In genomic region chr1:203238535-203238934, GRCh38 we compare ENCODE assay signal across 35 cellular contexts. TPM values are rescaled to one million over a fixed set of nuclear protein-coding genes. Genes with fewer than 3 reads are reported as not detected.
"Had no signal": no experiment of that assay in that cellular context is flagged by ENCODE, and none has a peak within 500 bp of the region (broad histone marks: within the 10 kb centered on the region; RNA-seq: fewer than 3 reads in every experiment).

No MANE protein-coding gene starts in this region.

- ATAC-seq: activated CD4-positive, CD25-positive, alpha-beta regulatory T cell treated with anti-CD3 and anti-CD28 coated beads, Interleukin-2, amount 50 U/mL, for 24 hours; activated CD8-positive, alpha-beta T cell treated with anti-CD3 and anti-CD28 coated beads for 36 hours; activated T-cell treated with anti-CD3 and anti-CD28 coated beads, Interleukin-2, amount 50 U/mL, for 4 hours; activated T-helper 17 cell treated with anti-CD3 and anti-CD28 coated beads, Interleukin-2, amount 50 U/mL, for 72 hours; effector memory CD8-positive, alpha-beta T cell; foreskin keratinocyte; gastrocnemius medialis; heart left ventricle; T-helper 17 cell had no signal

- DNase-seq: activated B cell treated with CpG ODN at 0.5 μM for 24 hours; activated CD4-positive, alpha-beta T cell treated with anti-CD3 and anti-CD28 coated beads for 48 hours; activated CD4-positive, alpha-beta T cell treated with anti-CD3 and anti-CD28 coated beads, Interleukin-2, amount 50 U/mL, for 1 hour; activated CD4-positive, alpha-beta T cell treated with anti-CD3 and anti-CD28 coated beads, Interleukin-2, amount 50 U/mL, for 48 hours; activated CD8-positive, alpha-beta memory T cell treated with anti-CD3 and anti-CD28 coated beads for 24 hours; activated CD8-positive, alpha-beta T cell treated with anti-CD3 and anti-CD28 coated beads for 36 hours; activated effector memory CD4-positive, alpha-beta T cell treated with Interleukin-2 at 50 U/mL for 16 hours; activated gamma-delta T cell treated with Interleukin-2 at 50 U/mL for 16 hours; activated naive CD4-positive, alpha-beta T cell treated with anti-CD3 and anti-CD28 coated beads, Interleukin-2, amount 50 U/mL, for 16 hours; activated naive CD4-positive, alpha-beta T cell treated with Interleukin-2 at 50 U/mL for 16 hours; activated T-cell treated with anti-CD3 and anti-CD28 coated beads, Interleukin-2, amount 50 U/mL, for 4 hours; amniotic stem cell; anterior cingulate cortex; brain microvascular endothelial cell; caudate nucleus; cortex of kidney; dermis blood vessel endothelial cell; effector CD4-positive, alpha-beta T cell; effector memory CD8-positive, alpha-beta T cell; erythroblast; foreskin keratinocyte; gastrocnemius medialis; glutamatergic neuron; heart left ventricle; T-helper 17 cell; T1000; WERI-Rb-1 had no signal

- H3K27me3 ChIP-seq: brain microvascular endothelial cell had no signal

- FAIRE-seq: astrocyte, colon had no signal

- H3K36me3 ChIP-seq: brain microvascular endothelial cell, esophagus muscularis mucosa, gastrocnemius medialis, heart left ventricle, WERI-Rb-1 had no signal

- H3K4me3 Mint-ChIP-seq: activated B cell treated with CpG ODN at 0.5 μM for 24 hours; activated CD8-positive, alpha-beta T cell treated with anti-CD3 and anti-CD28 coated beads for 36 hours; activated naive CD8-positive, alpha-beta T cell; activated T-cell treated with anti-CD3 and anti-CD28 coated beads, Interleukin-2, amount 50 U/mL, for 4 hours; activated T-helper 17 cell treated with anti-CD3 and anti-CD28 coated beads, Interleukin-2, amount 50 U/mL, for 72 hours; effector memory CD8-positive, alpha-beta T cell; T-helper 17 cell; T-helper 2 cell treated with Interferon-gamma antibody and Interleukin-4, amounts not matched to agents 5 μg/mL and 100 μg/mL, for 36 hours had no signal

- H3K9me3 ChIP-seq: gastrocnemius medialis had no signal

- H3K27ac Mint-ChIP-seq: activated B cell treated with CpG ODN at 0.5 μM for 24 hours; activated CD8-positive, alpha-beta T cell treated with anti-CD3 and anti-CD28 coated beads for 36 hours; activated naive CD8-positive, alpha-beta T cell; activated T-helper 17 cell treated with anti-CD3 and anti-CD28 coated beads, Interleukin-2, amount 50 U/mL, for 72 hours; effector memory CD8-positive, alpha-beta T cell; T-helper 17 cell; T-helper 2 cell treated with Interferon-gamma antibody and Interleukin-4, amounts not matched to agents 5 μg/mL and 100 μg/mL, for 36 hours had no signal

- H3K4me1 ChIP-seq: esophagus muscularis mucosa, foreskin keratinocyte, gastrocnemius medialis, heart left ventricle had no signal

- H3K4me1 Mint-ChIP-seq: activated T-helper 17 cell treated with anti-CD3 and anti-CD28 coated beads, Interleukin-2, amount 50 U/mL, for 72 hours; T-helper 17 cell had no signal

- H3K4me3 ChIP-seq: esophagus muscularis mucosa, gastrocnemius medialis, heart left ventricle had no signal

- H3K27ac ChIP-seq: brain microvascular endothelial cell, esophagus muscularis mucosa, foreskin keratinocyte, gastrocnemius medialis, heart left ventricle, WERI-Rb-1 had no signal

RNA-seq across cellular contexts. Expression of gene CHIT1, which starts 9.1 kb away (rescaled TPM):
- total RNA-seq: astrocyte, chondrocyte, foreskin keratinocyte had no signal
- polyA plus RNA-seq: foreskin keratinocyte, heart left ventricle had no signal

RNA-seq across cellular contexts. Expression of gene CHI3L1, which starts 52.0 kb away (rescaled TPM):
- total RNA-seq: activated CD8-positive, alpha-beta T cell treated with anti-CD3 and anti-CD28 coated beads for 36 hours; activated T-cell treated with anti-CD3 and anti-CD28 coated beads, Interleukin-2, amount 50 U/mL, for 4 hours; activated T-helper 17 cell treated with anti-CD3 and anti-CD28 coated beads, Interleukin-2, amount 50 U/mL, for 72 hours; chondrocyte; foreskin keratinocyte; T-helper 17 cell had no signal
- polyA plus RNA-seq: foreskin keratinocyte had no signal
